ENCODE assay signal across 25 cellular contexts in genomic region chr1:89100366-89100765, GRCh38. TPM values are rescaled to one million over a fixed set of nuclear protein-coding genes. Genes with fewer than 3 reads are reported as not detected.
"Had no signal": no experiment of that assay in that cellular context is flagged by ENCODE, and none has a peak within 500 bp of the region (broad histone marks: within the 10 kb centered on the region; RNA-seq: fewer than 3 reads in every experiment).

No MANE protein-coding gene starts in this region.

- H3K9me3 Mint-ChIP-seq: effector memory CD8-positive, alpha-beta T cell; natural killer cell had no signal

- H2AFZ ChIP-seq: parathyroid adenoma had no signal

- H3K27ac Mint-ChIP-seq: memory B cell; natural killer cell; progenitor cell of endocrine pancreas; stimulated activated naive CD8-positive, alpha-beta T cell treated with anti-CD3 and anti-CD28 coated beads, Interleukin-15, amount 100 ng/mL, for 72 hours; type B pancreatic cell had no signal

- H3K27me3 Mint-ChIP-seq: effector memory CD8-positive, alpha-beta T cell; memory B cell; progenitor cell of endocrine pancreas; stimulated activated naive CD8-positive, alpha-beta T cell treated with anti-CD3 and anti-CD28 coated beads, Interleukin-15, amount 100 ng/mL, for 72 hours; type B pancreatic cell had no signal

- H3K27ac ChIP-seq: esophagus squamous epithelium, heart right ventricle, parathyroid adenoma, right lobe of liver, suprapubic skin, tibial artery had no signal

- H3K27me3 ChIP-seq: esophagus squamous epithelium, heart right ventricle, right lobe of liver, suprapubic skin, tibial artery had no signal

- H3K4me3 Mint-ChIP-seq: effector memory CD8-positive, alpha-beta T cell; memory B cell; natural killer cell; stimulated activated naive CD8-positive, alpha-beta T cell treated with anti-CD3 and anti-CD28 coated beads, Interleukin-15, amount 100 ng/mL, for 72 hours; type B pancreatic cell had no signal

- H3K4me1 ChIP-seq: esophagus squamous epithelium, heart right ventricle, parathyroid adenoma, right lobe of liver, suprapubic skin, tibial artery had no signal

- H3K4me3 ChIP-seq: esophagus squamous epithelium, heart right ventricle, lung, right lobe of liver, suprapubic skin, tibial artery had no signal

- H3K9me3 ChIP-seq: right lobe of liver had no signal

- DNase-seq: cortex of kidney; effector memory CD8-positive, alpha-beta T cell; erythroblast; esophagus squamous epithelium; foreskin melanocyte; glutamatergic neuron; heart right ventricle; hippocampal formation; kidney; natural killer cell; right lobe of liver; small intestine; stimulated activated CD4-positive, alpha-beta T cell treated with anti-CD3 and anti-CD28 coated beads, Interleukin-15, amount 100 ng/mL, for 24 hours; stimulated activated CD4-positive, alpha-beta T cell treated with anti-CD3 and anti-CD28 coated beads, Interleukin-2, amount 100 ng/mL, for 48 hours; stimulated activated CD8-positive, alpha-beta memory T cell treated with anti-CD3 and anti-CD28 coated beads, Interleukin-4, amount 100 ng/mL, for 48 hours; stimulated activated naive CD4-positive, alpha-beta T cell; stimulated activated naive CD8-positive, alpha-beta T cell treated with anti-CD3 and anti-CD28 coated beads, Interleukin-15, amount 100 ng/mL, for 72 hours; tibial artery had no signal

- H3K4me1 Mint-ChIP-seq: memory B cell; stimulated activated naive CD8-positive, alpha-beta T cell treated with anti-CD3 and anti-CD28 coated beads, Interleukin-15, amount 100 ng/mL, for 72 hours had no signal

- H3K79me2 ChIP-seq: parathyroid adenoma had no signal

RNA-seq across cellular contexts. Expression of gene GBP2, which starts 25.5 kb away (rescaled TPM):
- polyA plus RNA-seq: neural cell had no signal

RNA-seq across cellular contexts. Expression of gene GBP1, which starts 35.4 kb away (rescaled TPM):
- total RNA-seq: progenitor cell of endocrine pancreas had no signal
- polyA plus RNA-seq: neural cell had no signal
